ENCODE assay signal across 19 cellular contexts in genomic region chr6:92790381-92790780, GRCh38.
"Had no signal": no experiment of that assay in that cellular context is flagged by ENCODE, and none has a peak within 500 bp of the region (broad histone marks: within the 10 kb centered on the region; RNA-seq: fewer than 3 reads in every experiment).

No MANE protein-coding gene starts in this region.

- H3K4me3 ChIP-seq: right lobe of liver, spleen, tibial nerve, vagina had no signal

- H3K27ac ChIP-seq: right lobe of liver, spleen, tibial nerve, vagina had no signal

- DNase-seq: activated CD4-positive, alpha-beta memory T cell treated with anti-CD3 and anti-CD28 coated beads for 36 hours; activated CD4-positive, alpha-beta T cell treated with anti-CD3 and anti-CD28 coated beads for 1 hour; activated gamma-delta T cell; activated naive CD8-positive, alpha-beta T cell treated with anti-CD3 and anti-CD28 coated beads, Interleukin-2, amount 10 ng/mL, durations not matched to agents 7 days and 5 days; activated T-cell treated with anti-CD3 and anti-CD28 coated beads, Interleukin-2, amount 50 U/mL, for 4 hours; anterior cingulate cortex; endodermal cell; glutamatergic neuron; immature natural killer cell; naive thymus-derived CD8-positive, alpha-beta T cell; nucleus accumbens; right lobe of liver; spleen; stimulated activated CD4-positive, alpha-beta T cell treated with anti-CD3 and anti-CD28 coated beads, Interleukin-2, amount 100 ng/mL, for 24 hours; stimulated activated naive B cell treated with anti-CD40 and anti-IgM and Interleukin-4, amounts not matched to agents 10 μg/mL and 1 μg/mL and 100 μg/mL, for 72 hours had no signal

- FAIRE-seq: bronchial epithelial cell had no signal

- H3K27me3 ChIP-seq: right lobe of liver, spleen, tibial nerve, vagina had no signal

- H3K36me3 ChIP-seq: right lobe of liver, spleen, tibial nerve, vagina had no signal

- H3K4me1 ChIP-seq: right lobe of liver, spleen, tibial nerve, vagina had no signal

- H3K9me3 ChIP-seq: right lobe of liver, tibial nerve, vagina had no signal

- ATAC-seq: activated T-cell treated with anti-CD3 and anti-CD28 coated beads, Interleukin-2, amount 50 U/mL, for 4 hours; esophagus mucosa; naive thymus-derived CD8-positive, alpha-beta T cell; right lobe of liver; stimulated activated naive B cell treated with anti-CD40 and anti-IgM and Interleukin-4, amounts not matched to agents 10 μg/mL and 1 μg/mL and 100 μg/mL, for 72 hours had no signal
